8 cellular contexts compared by ENCODE assay signal in the genomic region with DNA sequence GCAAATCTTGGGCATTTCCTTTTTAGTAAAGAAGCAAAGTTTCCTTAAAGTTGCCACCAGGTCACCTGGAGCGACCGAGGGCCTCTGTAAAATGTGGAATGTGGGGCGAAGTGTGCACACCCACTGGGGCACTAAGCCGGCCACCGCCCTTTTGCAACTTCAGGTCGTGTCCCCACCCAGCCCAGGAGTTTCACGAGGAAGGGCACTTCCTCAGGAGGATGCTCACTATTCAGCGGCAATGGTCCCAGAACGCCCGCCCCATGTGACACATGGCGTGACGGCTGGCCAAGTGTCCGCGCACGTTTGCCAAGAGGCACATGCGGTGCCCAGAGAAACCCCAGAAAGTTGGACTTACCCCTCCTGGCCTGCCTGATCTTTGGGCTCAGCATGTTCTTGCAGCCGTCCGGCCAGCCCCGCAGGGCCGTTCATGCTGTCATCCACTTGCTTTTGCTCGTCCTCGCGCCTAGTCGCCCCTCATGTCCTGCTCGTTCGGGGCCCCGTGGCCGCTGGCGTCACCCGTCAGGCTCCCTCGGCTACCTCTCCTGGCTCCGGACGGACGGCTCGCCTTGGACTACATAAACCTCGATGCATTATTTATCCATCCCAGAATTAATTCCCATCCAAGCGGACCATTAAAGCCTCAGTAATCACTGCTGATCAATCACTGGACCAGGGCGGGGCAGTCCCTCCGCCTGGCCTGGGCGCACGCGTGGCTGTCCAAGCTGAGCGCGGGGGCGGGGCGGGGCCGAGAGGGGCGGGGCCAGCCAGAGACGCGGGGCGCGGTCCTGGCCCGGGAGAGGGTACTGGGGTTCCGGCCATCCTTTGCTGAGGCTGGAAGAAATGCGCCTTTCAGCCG. TPM values are rescaled to one million over a fixed set of nuclear protein-coding genes. Genes with fewer than 3 reads are reported as not detected.
DNase-seq lines count a peak whose midpoint lies in the region; ATAC-seq, FAIRE-seq and TF ChIP-seq lines count a peak whose summit lies in the region.

Gene ARHGAP22, minus strand, starts transcription at position 666 of the 856 bp plus-strand sequence. Its CDS starts 277 bp downstream, at position 389.

- intact Hi-C loops in activated B cell treated with CpG ODN at 0.5 μM for 24 hours (cut with micrococcal nuclease) (loop anchor here (2.0 kb wide), 1 partner anchor 242 kb away; no protein-coding TSS in a partner anchor), head of caudate nucleus (cut with DNase I) (loop anchor here (10.0 kb wide), 1 partner anchor 50 kb away; no protein-coding TSS in a partner anchor)

- no peaks in the 10 kb centered on the region for H3K36me3 Mint-ChIP-seq in activated B cell treated with CpG ODN at 0.5 μM for 24 hours (ENCODE audit: low read depth)

- H3K9me3 Mint-ChIP-seq in activated B cell treated with CpG ODN at 0.5 μM for 24 hours, result no peaks in the 10 kb centered on the region

- H3K9me3 ChIP-seq in osteoblast (ENCODE audit: low read depth, low read length), result no peaks in the 10 kb centered on the region

- FAIRE-seq in H54 (lab: Jason Lieb, UNC), result no peak

- H3K27me3 ChIP-seq in osteoblast (ENCODE audit: insufficient read depth, low read length), result no peaks in the 10 kb centered on the region

- peak within 1 kb of the TSS; percentile 82 for H3K4me3 Mint-ChIP-seq in activated B cell treated with CpG ODN at 0.5 μM for 24 hours

- peak within 1 kb of the TSS; percentile 89 for H3K4me3 ChIP-seq in osteoblast (ENCODE audit: insufficient read depth, low read length)

- H3K79me2 ChIP-seq in osteoblast (ENCODE audit: insufficient read depth, low read length), result peaks cover 72% of the 10 kb centered on the region

- H3K27ac Mint-ChIP-seq in activated B cell treated with CpG ODN at 0.5 μM for 24 hours, result peak within 1 kb of the TSS; percentile 35

- POLR2A ChIA-PET in activated B cell treated with CpG ODN at 0.5 μM for 24 hours (lab: Charles Lee), result interaction anchor here (0.8 to 1.5 kb wide), 3 partner anchors 31 to 52 kb away, joined by 4 to 5 read pairs (median 4); no protein-coding TSS in a partner anchor

- TF ChIP-seq CTCF in activated B cell treated with CpG ODN at 0.5 μM for 24 hours (IDR thresholded peaks at IDR 0.05) (no peak), osteoblast (IDR thresholded peaks at IDR 0.05; ENCODE audit: extremely low read depth, low read depth, low read length) (no peak)

- peaks cover 4% of the 10 kb centered on the region for H3K27me3 Mint-ChIP-seq in activated B cell treated with CpG ODN at 0.5 μM for 24 hours

- TF ChIP-seq POLR2A in H54 (IDR thresholded peaks at IDR 0.05; ENCODE audit: low read depth, low read length), result no peak

- H3K27ac ChIP-seq in osteoblast (ENCODE audit: low read depth, low read length), result peak within 1 kb of the TSS; percentile 88

- peaks cover 10% of the 10 kb centered on the region for H4K20me1 ChIP-seq in osteoblast (ENCODE audit: insufficient read depth, low read length)

- DNase-seq in C1 segment of cervical spinal cord (lab: John Stamatoyannopoulos, UW) (peak in 12 of 14 donors; percentile 70 to 91 (median 78)), H54 (ENCODE audit: insufficient read length, low spot score) (peak; percentile 74), activated B cell treated with CpG ODN at 0.5 μM for 24 hours (peak; percentile 40), head of caudate nucleus (peak; percentile 35 to 82 (median 69)), osteoblast (ENCODE audit: insufficient read length, low spot score, missing footprints) (peak; percentile 97), GM19240 (ENCODE audit: insufficient read length, low spot score) (no peak)
- no peak for DNase-seq in activated CD4-positive, alpha-beta T cell treated with anti-CD3 and anti-CD28 coated beads for 48 hours

- peaks cover 76% of the 10 kb centered on the region for H3K4me1 ChIP-seq in osteoblast (ENCODE audit: insufficient read depth, low read length)

- CTCF ChIA-PET in activated B cell treated with CpG ODN at 0.5 μM for 24 hours (lab: Charles Lee), result interaction anchor here (0.9 to 7.6 kb wide), 6 partner anchors 10 to 53 kb away, joined by 3 to 173 read pairs (median 14); no protein-coding TSS in a partner anchor

- ATAC-seq in activated B cell treated with CpG ODN at 0.5 μM for 24 hours (ENCODE audit: low read depth) (peak; percentile 74), HG03097 (IDR thresholded peaks at IDR 0.05; ENCODE audit: low FRiP score, unreplicated experiment) (no peak)

- H2AFZ ChIP-seq in osteoblast (ENCODE audit: low read length), result peak within 1 kb of the TSS; percentile 80

- peaks cover 34% of the 10 kb centered on the region for H3K4me1 Mint-ChIP-seq in activated B cell treated with CpG ODN at 0.5 μM for 24 hours

- H3K4me2 ChIP-seq in osteoblast (ENCODE audit: insufficient read depth, low read length), result peak within 1 kb of the TSS; percentile 83

- no peaks in the 10 kb centered on the region for H3K36me3 ChIP-seq in osteoblast (ENCODE audit: insufficient read depth, low read length)

RNA-seq across cellular contexts. Expression of gene ARHGAP22, which starts in this region (rescaled TPM):
- total RNA-seq in activated B cell treated with CpG ODN at 0.5 μM for 24 hours, result 0.82 and 1.5 TPM in 2 replicates
- 45.6 and 50.1 TPM in 2 replicates for total RNA-seq in osteoblast

Comparison
In these comparisons a context has a peak if more than half of its experiments do, and no peak if none do; other contexts are left out.
1. RNA of gene ARHGAP22 (total RNA-seq): 45.6 to 50.1 TPM in osteoblast; 0.82 to 1.5 TPM in activated B cell treated with CpG ODN at 0.5 μM for 24 hours; every median in the first group is over 10 times any median in the second.
2. DNase-seq: peak in C1 segment of cervical spinal cord (12 of 14), H54 (single experiment), activated B cell treated with CpG ODN at 0.5 μM for 24 hours (single experiment), head of caudate nucleus (42 of 42) and osteoblast (single experiment); none in GM19240 (single experiment) and activated CD4-positive, alpha-beta T cell treated with anti-CD3 and anti-CD28 coated beads for 48 hours (single experiment).